In the genomic region with DNA sequence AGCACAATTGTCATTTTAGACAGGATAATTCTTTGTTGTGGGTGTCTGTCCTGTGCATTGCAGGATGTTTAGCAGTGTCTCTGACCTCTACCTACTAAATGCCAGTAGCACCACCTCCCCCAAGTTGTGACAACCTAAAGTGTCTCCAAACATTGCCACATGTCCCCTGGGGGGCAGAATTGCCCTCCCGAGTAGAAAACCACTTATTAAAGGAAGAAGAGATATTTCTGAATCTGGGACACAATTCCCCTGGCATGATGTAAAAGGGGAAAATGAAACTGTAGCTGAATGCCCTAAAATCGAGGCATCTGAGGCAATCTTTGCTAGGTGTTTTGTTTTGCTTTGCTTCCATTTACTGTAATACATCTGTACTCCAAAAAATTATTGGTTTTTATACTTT, we compare ENCODE assay signal across 13 cellular contexts.
"Had no signal": no experiment of that assay in that cellular context is flagged by ENCODE, and none has a peak within 500 bp of the region (broad histone marks: within the 10 kb centered on the region; RNA-seq: fewer than 3 reads in every experiment).

No MANE protein-coding gene starts in this region.

- H3K4me1 Mint-ChIP-seq: activated B cell treated with CpG ODN at 0.5 μM for 24 hours; activated CD4-positive, alpha-beta T cell treated with anti-CD3 and anti-CD28 coated beads, Interleukin-2, amount 10 ng/mL, durations not matched to agents 24 days and 14 days; neural crest cell had no signal

- H3K9me3 ChIP-seq: ovary, testis had no signal

- ATAC-seq: left ventricle myocardium superior, upper lobe of right lung had no signal

- H3K4me3 ChIP-seq: ascending aorta, ovary, testis, upper lobe of right lung had no signal

- H3K36me3 ChIP-seq: ascending aorta, ovary, upper lobe of right lung had no signal

- H3K4me1 ChIP-seq: ascending aorta, upper lobe of right lung had no signal

- H3K4me3 Mint-ChIP-seq: activated B cell treated with CpG ODN at 0.5 μM for 24 hours; activated CD4-positive, alpha-beta T cell treated with anti-CD3 and anti-CD28 coated beads, Interleukin-2, amount 10 ng/mL, durations not matched to agents 24 days and 14 days; activated naive CD8-positive, alpha-beta T cell treated with anti-CD3 and anti-CD28 coated beads, Interleukin-2, amount 50 U/mL, for 24 hours; neural crest cell; stimulated activated naive CD8-positive, alpha-beta T cell treated with anti-CD3 and anti-CD28 coated beads, Interleukin-15, amount 100 ng/mL, for 72 hours had no signal

- H3K27ac ChIP-seq: ascending aorta, ovary, testis, upper lobe of right lung had no signal

- DNase-seq: activated B cell treated with CpG ODN at 0.5 μM for 24 hours; activated CD4-positive, alpha-beta T cell treated with anti-CD3 and anti-CD28 coated beads, Interleukin-2, amount 10 ng/mL, durations not matched to agents 24 days and 14 days; activated CD8-positive, alpha-beta memory T cell treated with anti-CD3 and anti-CD28 coated beads for 24 hours; activated naive CD4-positive, alpha-beta T cell treated with Interleukin-2 at 50 U/mL for 16 hours; activated naive CD8-positive, alpha-beta T cell treated with anti-CD3 and anti-CD28 coated beads, Interleukin-2, amount 50 U/mL, for 24 hours; left ventricle myocardium superior; ovary; stimulated activated CD4-positive, alpha-beta T cell treated with anti-CD3 and anti-CD28 coated beads, Interleukin-2, amount 100 ng/mL, for 48 hours; stimulated activated naive CD8-positive, alpha-beta T cell treated with anti-CD3 and anti-CD28 coated beads, Interleukin-15, amount 100 ng/mL, for 72 hours; testis; upper lobe of right lung had no signal

- H3K27ac Mint-ChIP-seq: activated B cell treated with CpG ODN at 0.5 μM for 24 hours; activated CD4-positive, alpha-beta T cell treated with anti-CD3 and anti-CD28 coated beads, Interleukin-2, amount 10 ng/mL, durations not matched to agents 24 days and 14 days; activated naive CD8-positive, alpha-beta T cell treated with anti-CD3 and anti-CD28 coated beads, Interleukin-2, amount 50 U/mL, for 24 hours; stimulated activated naive CD8-positive, alpha-beta T cell treated with anti-CD3 and anti-CD28 coated beads, Interleukin-15, amount 100 ng/mL, for 72 hours had no signal

- H3K27me3 ChIP-seq: ascending aorta, ovary, testis, upper lobe of right lung had no signal
